Comparison of ENCODE assay signal across 17 cellular contexts in genomic region chr17:41610965-41611640, GRCh38. TPM values are rescaled to one million over a fixed set of nuclear protein-coding genes. Genes with fewer than 3 reads are reported as not detected.
"Had no signal": no experiment of that assay in that cellular context is flagged by ENCODE, and none has a peak within 500 bp of the region (broad histone marks: within the 10 kb centered on the region; RNA-seq: fewer than 3 reads in every experiment).

No MANE protein-coding gene starts in this region.

- H3K4me1 ChIP-seq: right atrium auricular region had no signal

- H3K4me3 ChIP-seq: hepatocyte, mucosa of descending colon, right atrium auricular region had no signal

- FAIRE-seq: small intestine, urothelium cell line had no signal

- DNase-seq: effector memory CD4-positive, alpha-beta T cell; erythroblast; foreskin melanocyte; head of caudate nucleus; small intestine; stimulated activated CD4-positive, alpha-beta T cell treated with anti-CD3 and anti-CD28 coated beads, Interleukin-2, amount 100 ng/mL, for 48 hours; stimulated activated naive CD4-positive, alpha-beta T cell treated with Interleukin-2 at 50 U/mL for 16 hours; trophoblast cell had no signal

- H3K79me2 ChIP-seq: hepatocyte had no signal

- H3K4me2 ChIP-seq: hepatocyte had no signal

- H3K27ac ChIP-seq: hepatocyte, right atrium auricular region had no signal

- H3K36me3 ChIP-seq: right atrium auricular region had no signal

- ATAC-seq: naive thymus-derived CD8-positive, alpha-beta T cell had no signal

- H2AFZ ChIP-seq: hepatocyte had no signal

- H3K27me3 ChIP-seq: hepatocyte, right atrium auricular region had no signal

RNA-seq across cellular contexts. Expression of gene KRT16, which starts 1.5 kb away (rescaled TPM):
- total RNA-seq: liver; mucosa of descending colon; naive thymus-derived CD8-positive, alpha-beta T cell had no signal
- polyA plus RNA-seq: liver; naive thymus-derived CD8-positive, alpha-beta T cell; neural cell had no signal

RNA-seq across cellular contexts. Expression of gene KRT17, which starts 13.3 kb away (rescaled TPM):
- total RNA-seq: liver; naive thymus-derived CD8-positive, alpha-beta T cell; right atrium auricular region had no signal
- polyA plus RNA-seq: naive thymus-derived CD8-positive, alpha-beta T cell; neural cell had no signal

RNA-seq across cellular contexts. Expression of gene KRT14, which starts 24.4 kb away (rescaled TPM):
- total RNA-seq: kidney epithelial cell; liver; naive thymus-derived CD8-positive, alpha-beta T cell; osteocyte had no signal
- polyA plus RNA-seq: liver; naive thymus-derived CD8-positive, alpha-beta T cell; neural cell had no signal

RNA-seq across cellular contexts. Expression of gene KRT9, which starts 39.2 kb away (rescaled TPM):
- total RNA-seq: hepatocyte; kidney epithelial cell; liver; mucosa of descending colon; naive thymus-derived CD8-positive, alpha-beta T cell; right atrium auricular region had no signal
- polyA plus RNA-seq: hepatocyte; liver; naive thymus-derived CD8-positive, alpha-beta T cell; neural cell had no signal
